Comparison of ENCODE assay signal across 8 cellular contexts in genomic region chr11:2305862-2306823, GRCh38. TPM values are rescaled to one million over a fixed set of nuclear protein-coding genes. Genes with fewer than 3 reads are reported as not detected.
DNase-seq lines count a peak whose midpoint lies in the region; ATAC-seq, FAIRE-seq and TF ChIP-seq lines count a peak whose summit lies in the region.

No MANE protein-coding gene starts in this region.

- H3K27ac ChIP-seq in heart right ventricle (peak overlapping the region; percentile 61 to 96 (median 90)), skin epidermis (peak overlapping the region in 19 of 21 experiments; percentile 36 to 93 (median 72))

- ATAC-seq in heart right ventricle (peak in 1 of 8 donors; percentile 17), HG03175 (IDR thresholded peaks at IDR 0.05; ENCODE audit: unreplicated experiment) (no peak), HG03025 (IDR thresholded peaks at IDR 0.05; ENCODE audit: low FRiP score, unreplicated experiment) (no peak)

- intact Hi-C loops in heart right ventricle (cut with DNase I) = loop anchor here (1.0 to 10.0 kb wide), 17 partner anchors 69 to 589 kb away; partner anchors contain the start of genes TSSC4 (in 3 of the 10), CD81 (in 2 of the 10) and CDKN1C (in 1 of the 10)

- no peaks in the 10 kb centered on the region for H3K9me3 ChIP-seq in heart right ventricle

- H3K4me3 ChIP-seq in heart right ventricle (peak overlapping the region in 4 of 10 donors; percentile 20 to 34 (median 30)), skin epidermis (no peak overlapping the region)

- no peaks in the 10 kb centered on the region for H3K27me3 ChIP-seq in heart right ventricle

- DNase-seq in GM12891 (ENCODE audit: insufficient read length, low spot score) = no peak
- peak; percentile 58 for DNase-seq in activated CD8-positive, alpha-beta memory T cell treated with anti-CD3 and anti-CD28 coated beads, Interleukin-2, amount 50 U/mL, for 48 hours
- peak; percentile 79 to 83 for DNase-seq in heart right ventricle
- no peak for DNase-seq in cerebellum (ENCODE audit: low spot score)
- DNase-seq in iPS-NIHi7 (ENCODE audit: extremely low spot score) = no peak

- no peaks in the 10 kb centered on the region for H3K36me3 ChIP-seq in heart right ventricle

- TF ChIP-seq POLR2A in GM12891 (IDR thresholded peaks at IDR 0.05; ENCODE audit: low read depth, low read length) = no peak

- peaks cover 21 to 56% (median 38%) of the 10 kb centered on the region in 9 donors for H3K4me1 ChIP-seq in heart right ventricle

- WGBS in heart right ventricle, 2 donors = 25 to 32% methylated on average over 16 of the region's 16 CpGs

- peak; percentile 82 for FAIRE-seq in GM12891 (lab: Jason Lieb, UNC)

- TF ChIP-seq CTCF in heart right ventricle (IDR thresholded peaks at IDR 0.05) = no peak

TF ChIP-seq in GM12891, 5 proteins besides CTCF, POLR2A, EP300 and RAD21:
- TF ChIP-seq POLR2AphosphoS5 (IDR thresholded peaks at IDR 0.05; ENCODE audit: low read depth, low read length) (no peak), PAX5 (IDR thresholded peaks at IDR 0.05; ENCODE audit: insufficient read depth, low read length, severe bottlenecking) (no peak), POU2F2 (IDR thresholded peaks at IDR 0.05; ENCODE audit: low read depth, low read length) (no peak), SPI1 (IDR thresholded peaks at IDR 0.05; ENCODE audit: low read depth, low read length) (no peak), TAF1 (IDR thresholded peaks at IDR 0.05; ENCODE audit: low read depth, low read length) (no peak)

RNA-seq across cellular contexts. Expression of gene TSPAN32, which starts 4.3 kb away (rescaled TPM):
- 0.90 TPM for polyA plus RNA-seq in GM12891 (2012; ENCODE audit: low read depth, missing spikeins)
- total RNA-seq in heart right ventricle (10 to 100 TPM; 16.0 to 26.9 (median 23.3) TPM), cerebellum (0.27 TPM)
- 10 to 100 TPM in 1 of 2 donors, 1 to 10 TPM in 1; 2.3 to 47.5 TPM for polyA plus RNA-seq in heart right ventricle

RNA-seq across cellular contexts. Expression of gene C11orf21, which starts 4.4 kb away (rescaled TPM):
- 0.46 TPM for polyA plus RNA-seq in GM12891 (2012; ENCODE audit: low read depth, missing spikeins)
- total RNA-seq in heart right ventricle = 10 to 100 TPM; 15.1 to 56.2 (median 31.1) TPM
- polyA plus RNA-seq in heart right ventricle = 10 to 100 TPM in 1 of 2 donors, 1 to 10 TPM in 1; 2.6 to 73.4 TPM
- 0.27 TPM for total RNA-seq in cerebellum

RNA-seq across cellular contexts. Expression of gene ASCL2, which starts 35.8 kb away (rescaled TPM):
- polyA plus RNA-seq in GM12891 (2012; ENCODE audit: low read depth, missing spikeins) = not detected
- total RNA-seq in heart right ventricle (1 to 10 TPM in 1 of 10 donors, under 1 TPM in 5, not detected in 4; 0.15 to 2.7 (median 0.29) TPM), cerebellum (1.7 TPM)
- polyA plus RNA-seq in heart right ventricle = under 1 TPM; 0.16 to 0.22 TPM

Comparison
In these comparisons a context has a peak if more than half of its experiments do, and no peak if none do; other contexts are left out.
1. DNase-seq: peak in activated CD8-positive, alpha-beta memory T cell treated with anti-CD3 and anti-CD28 coated beads, Interleukin-2, amount 50 U/mL, for 48 hours (single experiment) and heart right ventricle (2 of 2); none in GM12891 (single experiment), cerebellum (single experiment) and iPS-NIHi7 (single experiment).
2. RNA of gene TSPAN32, which starts 4.3 kb away (total RNA-seq): 16.0 to 26.9 TPM in heart right ventricle; 0.27 TPM in cerebellum (single experiment); every median in the first group is over 10 times any median in the second.
3. RNA of gene C11orf21, which starts 4.4 kb away (total RNA-seq): 15.1 to 56.2 TPM in heart right ventricle; 0.27 TPM in cerebellum (single experiment); every median in the first group is over 10 times any median in the second.